In the genomic region with DNA sequence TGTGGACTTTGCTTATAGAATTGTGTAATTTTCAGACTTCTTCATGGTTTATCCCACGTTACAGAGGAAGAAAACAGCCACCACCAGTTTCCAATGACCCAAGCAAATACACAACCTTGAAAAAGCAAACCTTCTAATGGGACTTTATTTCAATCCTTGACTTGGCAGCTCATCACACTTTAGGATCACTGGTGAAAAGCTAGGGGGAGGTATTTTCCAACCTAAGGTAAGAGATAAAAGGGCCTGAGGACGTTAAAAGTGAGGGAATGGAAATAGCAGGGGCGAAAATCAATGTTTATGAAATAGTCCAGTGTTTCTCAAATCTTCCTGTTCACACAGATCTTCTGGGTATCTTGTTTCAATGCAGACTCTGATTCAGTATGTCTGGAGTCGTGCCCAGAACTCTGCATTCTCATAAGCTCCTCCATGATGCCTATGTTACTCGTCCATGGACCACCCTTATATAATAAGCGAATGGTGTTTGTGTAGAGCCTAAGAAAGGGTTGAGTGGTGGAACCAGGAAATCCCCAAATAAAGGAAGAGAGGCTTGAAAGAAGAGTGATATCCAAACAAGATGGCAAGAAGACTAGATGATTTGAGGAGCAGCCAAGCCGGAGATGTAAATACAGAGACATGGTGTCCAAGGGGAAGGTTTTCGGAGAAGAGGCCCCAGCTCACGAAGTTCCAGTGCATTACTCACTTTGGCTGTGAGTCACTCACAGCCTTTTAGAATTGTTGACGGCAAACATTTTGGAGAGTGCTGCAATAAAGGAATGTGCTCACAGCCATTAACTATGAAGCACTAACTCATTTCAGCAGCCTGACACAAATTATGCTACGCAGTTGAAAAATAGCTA, we compare ENCODE assay signal across 10 cellular contexts.
DNase-seq lines count a peak whose midpoint lies in the region; ATAC-seq and TF ChIP-seq lines count a peak whose summit lies in the region.
"Had no signal": no experiment of that assay in that cellular context is flagged by ENCODE, and none has a peak within 500 bp of the region (broad histone marks: within the 10 kb centered on the region; RNA-seq: fewer than 3 reads in every experiment).

No MANE protein-coding gene starts in this region.

- 71 to 76% (median 74%) methylated on average over 11 of the region's 11 CpGs for WGBS in heart left ventricle, 4 donors

- H3K27me3 ChIP-seq in adipocyte (replicated peaks; ENCODE audit: control insufficient read depth, insufficient read depth, low read length) = no peaks in the 10 kb centered on the region
- no peaks in the 10 kb centered on the region for H3K27me3 ChIP-seq in heart left ventricle

- H3K27ac ChIP-seq in heart left ventricle = peak overlapping the region in 1 of 12 donors; percentile 46
- H3K27ac ChIP-seq: VCaP had no signal

- TF ChIP-seq CTCF in heart left ventricle (IDR thresholded peaks at IDR 0.05) = no peak

- H3K9me3 Mint-ChIP-seq in T-helper 2 cell treated with Interferon-gamma antibody and Interleukin-4, amounts not matched to agents 5 μg/mL and 100 μg/mL, for 36 hours = no peaks in the 10 kb centered on the region

- H3K27me3 Mint-ChIP-seq in T-helper 2 cell treated with Interferon-gamma antibody and Interleukin-4, amounts not matched to agents 5 μg/mL and 100 μg/mL, for 36 hours (ENCODE audit: low read depth) = no peaks in the 10 kb centered on the region

- TF ChIP-seq POLR2A in heart left ventricle (IDR thresholded peaks at IDR 0.05) = no peak

- intact Hi-C loops in heart left ventricle (cut with DNase I) = no loop called here

- H3K4me3 ChIP-seq in adipocyte (ENCODE audit: low read length) = peak overlapping the region; percentile 70
- no peak overlapping the region for H3K4me3 ChIP-seq in heart left ventricle
- peak overlapping the region; percentile 10 for H3K4me3 ChIP-seq in skeletal muscle cell (ENCODE audit: low read depth, low read length)

- no peak overlapping the region for H3K4me3 Mint-ChIP-seq in T-helper 2 cell treated with Interferon-gamma antibody and Interleukin-4, amounts not matched to agents 5 μg/mL and 100 μg/mL, for 36 hours

- DNase-seq in GM04503 (ENCODE audit: low read depth) = peak; percentile 87
- DNase-seq in adipocyte (ENCODE audit: low read depth) = peak; percentile 77
- DNase-seq in heart left ventricle = no peak
- peak; percentile 98 for DNase-seq in skeletal muscle cell (ENCODE audit: low read depth)
- DNase-seq in NCI-H774 (lab: John Stamatoyannopoulos, UW) = no peak
- DNase-seq in cortex of kidney (lab: John Stamatoyannopoulos, UW) = no peak
- no peak for DNase-seq in T-helper 2 cell treated with Interferon-gamma antibody and Interleukin-4, amounts not matched to agents 5 μg/mL and 100 μg/mL, for 36 hours (ENCODE audit: low spot score)
- DNase-seq: KG1 had no signal

- peaks cover 33% of the 10 kb centered on the region for H3K4me1 ChIP-seq in adipocyte (ENCODE audit: control insufficient read depth, insufficient read depth, low read length)
- peaks cover 0 to 21% (median 12%) of the 10 kb centered on the region in 12 donors for H3K4me1 ChIP-seq in heart left ventricle

- H3K27ac Mint-ChIP-seq in T-helper 2 cell treated with Interferon-gamma antibody and Interleukin-4, amounts not matched to agents 5 μg/mL and 100 μg/mL, for 36 hours = no peak overlapping the region

- H3K9me3 ChIP-seq in adipocyte (ENCODE audit: control insufficient read depth, low read length) = no peaks in the 10 kb centered on the region
- no peaks in the 10 kb centered on the region for H3K9me3 ChIP-seq in heart left ventricle

- H3K36me3 ChIP-seq in adipocyte (ENCODE audit: control insufficient read depth, insufficient read depth, low read length, severe bottlenecking) (no peaks in the 10 kb centered on the region), heart left ventricle (no peaks in the 10 kb centered on the region)

- no peaks in the 10 kb centered on the region for H3K4me1 Mint-ChIP-seq in T-helper 2 cell treated with Interferon-gamma antibody and Interleukin-4, amounts not matched to agents 5 μg/mL and 100 μg/mL, for 36 hours (ENCODE audit: low read depth)

- peak overlapping the region; percentile 80 for H3K9ac ChIP-seq in adipocyte (ENCODE audit: low read length)

- no peaks in the 10 kb centered on the region for H3K36me3 Mint-ChIP-seq in T-helper 2 cell treated with Interferon-gamma antibody and Interleukin-4, amounts not matched to agents 5 μg/mL and 100 μg/mL, for 36 hours (ENCODE audit: low read depth)

- ATAC-seq in heart left ventricle = peak in 3 of 4 donors; percentile 44 to 74 (median 47)
- no peak for ATAC-seq in HG03432 (IDR thresholded peaks at IDR 0.05; ENCODE audit: unreplicated experiment)

Comparison
In these comparisons a context has a peak if more than half of its experiments do, and no peak if none do; other contexts are left out.
1. DNase-seq: peak in GM04503 (single experiment), adipocyte (single experiment) and skeletal muscle cell (single experiment); none in heart left ventricle (0 of 5), NCI-H774 (single experiment), cortex of kidney (single experiment) and T-helper 2 cell treated with Interferon-gamma antibody and Interleukin-4, amounts not matched to agents 5 μg/mL and 100 μg/mL, for 36 hours (single experiment).
2. H3K4me3 ChIP-seq: peak in adipocyte (single experiment) and skeletal muscle cell (single experiment); none in heart left ventricle (0 of 12).